Comparison of ENCODE assay signal across 8 cellular contexts in the genomic region with DNA sequence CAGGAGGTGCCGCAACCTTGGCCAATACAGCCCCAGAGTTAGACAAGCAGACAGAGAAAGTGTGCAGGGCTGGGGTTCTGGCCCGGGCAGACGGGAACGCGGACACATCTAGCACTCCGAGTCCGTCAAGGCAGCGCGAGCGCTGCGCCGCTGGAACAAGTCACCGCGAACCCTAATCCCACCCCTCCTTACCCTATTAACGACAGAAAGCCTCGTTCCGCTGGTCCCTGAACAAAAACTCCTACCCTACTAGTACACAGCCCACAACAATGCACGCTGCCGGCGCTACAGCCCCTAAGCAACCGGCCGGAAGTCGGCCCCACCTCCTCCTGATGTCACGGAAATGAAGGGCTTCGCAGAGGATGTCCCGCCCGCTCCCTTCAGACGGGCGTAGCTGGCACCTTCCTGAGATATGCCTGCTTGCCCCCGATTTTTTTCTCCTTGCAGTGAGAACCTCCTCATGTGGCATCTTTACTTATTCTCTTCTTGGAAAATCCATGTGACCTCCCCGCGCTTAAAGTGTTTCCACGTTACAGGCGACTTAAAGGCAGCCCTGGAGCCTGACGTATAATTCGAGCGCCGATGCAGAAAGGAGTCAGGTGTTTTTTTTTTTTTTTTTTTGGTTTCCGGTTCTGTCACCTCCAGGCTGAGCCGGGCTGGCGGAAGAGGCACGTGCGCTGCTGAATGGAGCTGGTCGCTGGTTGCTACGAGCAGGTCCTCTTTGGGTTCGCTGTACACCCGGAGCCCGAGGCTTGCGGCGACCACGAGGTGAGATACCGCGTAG. TPM values are rescaled to one million over a fixed set of nuclear protein-coding genes. Genes with fewer than 3 reads are reported as not detected.
DNase-seq lines count a peak whose midpoint lies in the region; ATAC-seq and TF ChIP-seq lines count a peak whose summit lies in the region.

C6orf52 (minus strand) TSS at position 315 of the 784 bp plus-strand sequence. CDS start 7,066 bp downstream, outside the sequence.
A gene with protein sequence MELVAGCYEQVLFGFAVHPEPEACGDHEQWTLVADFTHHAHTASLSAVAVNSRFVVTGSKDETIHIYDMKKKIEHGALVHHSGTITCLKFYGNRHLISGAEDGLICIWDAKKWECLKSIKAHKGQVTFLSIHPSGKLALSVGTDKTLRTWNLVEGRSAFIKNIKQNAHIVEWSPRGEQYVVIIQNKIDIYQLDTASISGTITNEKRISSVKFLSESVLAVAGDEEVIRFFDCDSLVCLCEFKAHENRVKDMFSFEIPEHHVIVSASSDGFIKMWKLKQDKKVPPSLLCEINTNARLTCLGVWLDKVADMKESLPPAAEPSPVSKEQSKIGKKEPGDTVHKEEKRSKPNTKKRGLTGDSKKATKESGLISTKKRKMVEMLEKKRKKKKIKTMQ (plus strand): TSS at position 671 of the 784 bp plus-strand sequence. CDS start 14 bp downstream, at position 685.

- H3K36me3 ChIP-seq in BJ (ENCODE audit: control insufficient read depth, insufficient read depth, low read length) = peaks cover 3% of the 10 kb centered on the region; the same call in 1 of the 2 replicates

- peak; percentile 96 for ATAC-seq in HG03457 (IDR thresholded peaks at IDR 0.05; ENCODE audit: unreplicated experiment)

- DNase-seq in BJ (ENCODE audit: low read depth) = peak; percentile 67
- peak; percentile 82 for DNase-seq in GM19240 (ENCODE audit: insufficient read length, low spot score)
- peak; percentile 86 to 91 for DNase-seq in NCI-H524 (lab: John Stamatoyannopoulos, UW)
- peak; percentile 92 to 93 for DNase-seq in activated CD4-positive, alpha-beta T cell treated with anti-CD3 and anti-CD28 coated beads for 4 hours
- peak; percentile 95 for DNase-seq in kidney tubule cell (ENCODE audit: low spot score)
- DNase-seq in stimulated activated CD4-positive, alpha-beta T cell treated with anti-CD3 and anti-CD28 coated beads, Interleukin-1b, Interleukin-23, amount 100 ng/mL, for 1 hour (ENCODE audit: low read depth in 2 of 2) = peak; percentile 79 to 84

- no peak for TF ChIP-seq CTCF in BJ (IDR thresholded peaks at IDR 0.05; ENCODE audit: insufficient read depth, low read depth, low read length)

- H3K27me3 ChIP-seq in BJ (ENCODE audit: control insufficient read depth, insufficient read depth, low read length) = no peaks in the 10 kb centered on the region

- H3K27ac ChIP-seq in cingulate gyrus (ENCODE audit: low read depth, low read length) = peak within 1 kb of the TSS; percentile 99

- POLR2A ChIA-PET in BJ (lab: Charles Lee) = interaction anchor here (0.6 to 1.0 kb wide), 2 partner anchors 28 to 75 kb away, joined by 3 to 8 read pairs; no protein-coding TSS in a partner anchor

- peak within 1 kb of the TSS; percentile 98 for H3K4me3 ChIP-seq in BJ (ENCODE audit: low read depth, low read length)

- CTCF ChIA-PET in BJ (lab: Yijun Ruan, JAX) = interaction anchor here (1.3 kb wide), 1 partner anchor 216 kb away, joined by 5 read pairs; no protein-coding TSS in a partner anchor

RNA-seq across cellular contexts. Expression of gene C6orf52, which starts in this region (rescaled TPM):
- polyA plus RNA-seq in BJ (2011; rRNA removed) = 0.28 and 0.74 TPM in 2 replicates
- polyA minus RNA-seq in BJ (2011; rRNA and poly(A)+ RNA removed) = not detected in 2 replicates

RNA-seq across cellular contexts. Expression of the second gene that starts in this region (rescaled TPM):
- 10.8 and 15.3 TPM in 2 replicates for polyA plus RNA-seq in BJ (2011; rRNA removed)
- polyA minus RNA-seq in BJ (2011; rRNA and poly(A)+ RNA removed) = 4.3 and 6.4 TPM in 2 replicates

Comparison
In these comparisons a context has a peak if more than half of its experiments do, and no peak if none do; other contexts are left out.
1. Peak in every context shown above with its lines: DNase-seq, ATAC-seq, H3K4me3 ChIP-seq and H3K27ac ChIP-seq.